In the genomic region with DNA sequence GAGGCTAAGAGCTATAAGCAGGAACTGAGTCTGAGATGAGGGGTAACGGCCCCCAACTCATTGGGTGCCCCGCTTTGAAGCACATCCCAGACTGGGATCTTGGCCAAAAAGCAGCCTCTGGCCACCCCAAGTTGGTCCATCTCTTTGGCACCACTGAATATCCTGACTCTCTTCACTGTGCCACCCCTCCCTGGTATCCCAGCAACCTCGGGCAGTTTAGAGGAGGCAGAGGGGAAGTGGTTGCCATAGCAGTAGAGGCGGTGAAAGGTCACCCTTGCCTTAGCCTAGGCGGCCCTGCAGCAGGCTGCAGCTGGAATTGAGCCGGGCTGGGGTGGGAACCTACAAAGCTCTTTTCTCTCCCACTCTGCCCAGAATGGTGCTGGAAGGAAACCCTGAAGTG, we compare ENCODE assay signal across 8 cellular contexts. TPM values are rescaled to one million over a fixed set of nuclear protein-coding genes. Genes with fewer than 3 reads are reported as not detected.
DNase-seq lines count a peak whose midpoint lies in the region; ATAC-seq lines count a peak whose summit lies in the region.

No MANE protein-coding gene starts in this region.

- no peaks in the 10 kb centered on the region for H3K9me3 ChIP-seq in NT2/D1 (ENCODE audit: insufficient read depth, low read length)
- no peaks in the 10 kb centered on the region for H3K9me3 ChIP-seq in mucosa of stomach (ENCODE audit: control insufficient read depth, low read length)

- H3K27me3 ChIP-seq in NT2/D1 (ENCODE audit: insufficient read depth, insufficient read length) (peaks cover 9% of the 10 kb centered on the region), mucosa of stomach (ENCODE audit: control insufficient read depth, insufficient read depth, low read length) (no peaks in the 10 kb centered on the region)

- peak overlapping the region; percentile 44 for H3K27ac ChIP-seq in caudate nucleus (ENCODE audit: low read depth, low read length)

- DNase-seq in activated CD4-positive, alpha-beta T cell treated with anti-CD3 and anti-CD28 coated beads, Interleukin-2, amount 10 ng/mL, durations not matched to agents 7 days and 5 days = peak; percentile 53
- no peak for DNase-seq in activated CD4-positive, alpha-beta T cell treated with anti-CD3 and anti-CD28 coated beads, Interleukin-2, amount 50 U/mL, for 4 hours
- no peak for DNase-seq in NT2/D1 (ENCODE audit: low read depth, low spot score)
- DNase-seq in caudate nucleus (lab: John Stamatoyannopoulos, UW) = peak in 2 of 61 donors; percentile 10 to 16
- no peak for DNase-seq in germinal center (ENCODE audit: low spot score)

- H3K4me1 ChIP-seq in NT2/D1 (ENCODE audit: insufficient read depth, insufficient read length) (peaks cover 24% of the 10 kb centered on the region), mucosa of stomach (ENCODE audit: control insufficient read depth, insufficient read depth, low read length) (peaks cover 15% of the 10 kb centered on the region)

- H3K9ac ChIP-seq in NT2/D1 (ENCODE audit: insufficient read length, low read depth) (peak overlapping the region; percentile 79), mucosa of stomach (ENCODE audit: low read length) (peak overlapping the region; percentile 60)

- peaks cover 35% of the 10 kb centered on the region for H3K4me1 Mint-ChIP-seq in activated CD4-positive, alpha-beta T cell treated with anti-CD3 and anti-CD28 coated beads, Interleukin-2, amount 10 ng/mL, durations not matched to agents 7 days and 5 days

- H3K27ac Mint-ChIP-seq in activated CD4-positive, alpha-beta T cell treated with anti-CD3 and anti-CD28 coated beads, Interleukin-2, amount 10 ng/mL, durations not matched to agents 7 days and 5 days = peak overlapping the region; percentile 80

- CTCF ChIA-PET in activated CD4-positive, alpha-beta T cell treated with anti-CD3 and anti-CD28 coated beads, Interleukin-2, amount 10 ng/mL, durations not matched to agents 7 days and 5 days (lab: Charles Lee) = interaction anchor here (0.7 to 2.0 kb wide), 7 partner anchors 9 to 68 kb away, joined by 3 to 7 read pairs (median 3); a partner anchor contains a TSS

- POLR2A ChIA-PET in activated CD4-positive, alpha-beta T cell treated with anti-CD3 and anti-CD28 coated beads, Interleukin-2, amount 10 ng/mL, durations not matched to agents 7 days and 5 days (lab: Charles Lee) = interaction anchor here (1.0 kb wide), 1 partner anchor 210 kb away, joined by 3 read pairs; no protein-coding TSS in a partner anchor

- peaks cover 13% of the 10 kb centered on the region for H3K36me3 ChIP-seq in NT2/D1 (ENCODE audit: insufficient read depth, insufficient read length, low read length)
- H3K36me3 ChIP-seq in mucosa of stomach (ENCODE audit: control insufficient read depth, insufficient read depth, low read length) = no peaks in the 10 kb centered on the region

- peak overlapping the region; percentile 83 for H3K4me3 Mint-ChIP-seq in activated CD4-positive, alpha-beta T cell treated with anti-CD3 and anti-CD28 coated beads, Interleukin-2, amount 10 ng/mL, durations not matched to agents 7 days and 5 days

- H3K27me3 Mint-ChIP-seq in activated CD4-positive, alpha-beta T cell treated with anti-CD3 and anti-CD28 coated beads, Interleukin-2, amount 10 ng/mL, durations not matched to agents 7 days and 5 days = peaks cover 2% of the 10 kb centered on the region

- no peak for ATAC-seq in HG03097 (IDR thresholded peaks at IDR 0.05; ENCODE audit: low FRiP score, unreplicated experiment)
- ATAC-seq in HG03095 (IDR thresholded peaks at IDR 0.05; ENCODE audit: unreplicated experiment) = no peak

- H3K4me3 ChIP-seq in NT2/D1 (ENCODE audit: insufficient read length, low read depth) (peak overlapping the region; percentile 71), mucosa of stomach (ENCODE audit: low read length) (no peak overlapping the region)

- H3K9me3 Mint-ChIP-seq in activated CD4-positive, alpha-beta T cell treated with anti-CD3 and anti-CD28 coated beads, Interleukin-2, amount 10 ng/mL, durations not matched to agents 7 days and 5 days = peaks cover 2% of the 10 kb centered on the region

- peaks cover 3% of the 10 kb centered on the region for H3K36me3 Mint-ChIP-seq in activated CD4-positive, alpha-beta T cell treated with anti-CD3 and anti-CD28 coated beads, Interleukin-2, amount 10 ng/mL, durations not matched to agents 7 days and 5 days (ENCODE audit: low read depth)

RNA-seq across cellular contexts. Expression of a gene that starts 1.1 kb away (rescaled TPM):
- total RNA-seq in activated CD4-positive, alpha-beta T cell treated with anti-CD3 and anti-CD28 coated beads, Interleukin-2, amount 10 ng/mL, durations not matched to agents 7 days and 5 days = 1 to 10 TPM; 6.7 to 7.2 TPM

RNA-seq across cellular contexts. Expression of a gene that starts 12.5 kb away (rescaled TPM):
- 10 to 100 TPM; 78.4 to 82.3 TPM for total RNA-seq in activated CD4-positive, alpha-beta T cell treated with anti-CD3 and anti-CD28 coated beads, Interleukin-2, amount 10 ng/mL, durations not matched to agents 7 days and 5 days

RNA-seq across cellular contexts. Expression of a gene that starts 29.1 kb away (rescaled TPM):
- 10 to 100 TPM; 72.4 to 76.4 TPM for total RNA-seq in activated CD4-positive, alpha-beta T cell treated with anti-CD3 and anti-CD28 coated beads, Interleukin-2, amount 10 ng/mL, durations not matched to agents 7 days and 5 days

RNA-seq across cellular contexts. Expression of a gene that starts 42.7 kb away (rescaled TPM):
- 10 to 100 TPM; 13.3 to 17.4 TPM for total RNA-seq in activated CD4-positive, alpha-beta T cell treated with anti-CD3 and anti-CD28 coated beads, Interleukin-2, amount 10 ng/mL, durations not matched to agents 7 days and 5 days

RNA-seq across cellular contexts. Expression of a gene that starts 46.9 kb away (rescaled TPM):
- under 1 TPM; 0.27 to 0.52 TPM for total RNA-seq in activated CD4-positive, alpha-beta T cell treated with anti-CD3 and anti-CD28 coated beads, Interleukin-2, amount 10 ng/mL, durations not matched to agents 7 days and 5 days
